8 cellular contexts compared by ENCODE assay signal in the genomic region with DNA sequence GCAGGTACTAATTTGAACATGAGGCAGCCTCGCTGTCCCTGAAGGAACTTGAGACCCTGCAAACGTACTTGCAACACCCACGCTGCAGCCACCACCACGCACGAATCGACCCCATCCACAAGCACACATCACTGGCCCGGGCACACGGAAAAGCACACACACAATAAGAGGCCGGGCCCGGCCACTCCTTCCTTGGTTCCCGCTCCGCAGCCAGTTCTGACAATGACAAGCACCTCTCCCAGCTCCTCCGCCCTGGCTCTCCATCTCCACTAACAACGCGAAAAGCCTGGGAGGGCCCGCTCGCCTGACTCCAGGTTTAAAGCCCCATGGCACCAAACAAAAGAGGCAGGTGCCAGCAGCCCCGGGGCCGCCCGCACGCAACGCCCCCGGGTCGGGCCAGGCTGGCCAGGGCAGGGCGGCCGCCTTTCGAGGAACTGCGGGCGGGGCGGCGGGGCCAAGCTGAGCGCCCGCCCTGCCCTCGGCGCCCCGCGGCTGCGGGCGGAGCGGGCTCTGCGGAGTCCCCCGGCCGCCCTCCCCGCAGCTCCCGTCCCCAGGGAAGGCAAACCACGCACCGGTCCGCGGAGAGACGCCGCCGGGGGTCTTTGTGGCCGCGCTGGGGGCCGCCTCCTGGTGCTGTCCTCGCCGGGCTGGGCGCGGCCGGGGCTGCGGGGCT. TPM values are rescaled to one million over a fixed set of nuclear protein-coding genes. Genes with fewer than 3 reads are reported as not detected.
A peak's percentile ranks its signal among the peaks of the same experiment; 100 is the strongest.
DNase-seq lines count a peak whose midpoint lies in the region; ATAC-seq and TF ChIP-seq lines count a peak whose summit lies in the region.

No MANE protein-coding gene starts in this region.

- no peak for TF ChIP-seq CTCF in left ventricle myocardium inferior (IDR thresholded peaks at IDR 0.05; ENCODE audit: borderline replicate concordance)

- CTCF ChIA-PET in HEK293T (lab: Yijun Ruan, JAX): no interaction called here
- CTCF ChIA-PET in activated naive CD4-positive, alpha-beta T cell treated with anti-CD3 and anti-CD28 coated beads for 36 hours (lab: Charles Lee): no interaction called here

- no peak for ATAC-seq in GM18505 (IDR thresholded peaks at IDR 0.05; ENCODE audit: unreplicated experiment)
- ATAC-seq in effector memory CD8-positive, alpha-beta T cell (replicated peaks): no peak

- H3K27ac ChIP-seq in left ventricle myocardium inferior (replicated peaks) (peak overlapping the region; percentile 75), skeletal muscle tissue (ENCODE audit: low read depth, low read length) (no peak overlapping the region)

- no peaks in the 10 kb centered on the region for H3K9me3 Mint-ChIP-seq in activated naive CD4-positive, alpha-beta T cell treated with anti-CD3 and anti-CD28 coated beads for 36 hours
- H3K9me3 Mint-ChIP-seq in effector memory CD8-positive, alpha-beta T cell: peaks cover 0 to 4% of the 10 kb centered on the region in 2 donors

- DNase-seq in HEK293T (ENCODE audit: extremely low spot score) (peak; percentile 37), SK-N-DZ (ENCODE audit: low spot score) (peak; percentile 63), left ventricle myocardium inferior (peak; percentile 30), putamen (ENCODE audit: low spot score) (no peak)
- no peak for DNase-seq in activated naive CD4-positive, alpha-beta T cell treated with anti-CD3 and anti-CD28 coated beads for 36 hours
- no peak for DNase-seq in effector memory CD8-positive, alpha-beta T cell

- H3K36me3 ChIP-seq in left ventricle myocardium inferior (no peaks in the 10 kb centered on the region), skeletal muscle tissue (ENCODE audit: control insufficient read depth in 3 of 3, insufficient read depth in 3 of 3, low read length in 3 of 3) (no peaks in the 10 kb centered on the region)

- H3K4me3 Mint-ChIP-seq in activated naive CD4-positive, alpha-beta T cell treated with anti-CD3 and anti-CD28 coated beads for 36 hours: no peak overlapping the region
- no peak overlapping the region for H3K4me3 Mint-ChIP-seq in effector memory CD8-positive, alpha-beta T cell

- intact Hi-C loops in left ventricle myocardium inferior (cut with micrococcal nuclease): no loop called here
- intact Hi-C loops in activated naive CD4-positive, alpha-beta T cell treated with anti-CD3 and anti-CD28 coated beads for 36 hours (cut with micrococcal nuclease): no loop called here

- H3K27me3 Mint-ChIP-seq in activated naive CD4-positive, alpha-beta T cell treated with anti-CD3 and anti-CD28 coated beads for 36 hours (ENCODE audit: low read depth): peaks cover 40% of the 10 kb centered on the region
- H3K27me3 Mint-ChIP-seq in effector memory CD8-positive, alpha-beta T cell: peaks cover 0 to 11% of the 10 kb centered on the region in 2 donors

- peak overlapping the region; percentile 0 to 46 (median 15) for H3K9ac ChIP-seq in skeletal muscle tissue (ENCODE audit: low read depth in 1 of 3, low read length in 3 of 3)

- POLR2A ChIA-PET in HEK293T (lab: Yijun Ruan, JAX): no interaction called here

- H3K4me1 ChIP-seq in left ventricle myocardium inferior (peaks cover 29% of the 10 kb centered on the region), skeletal muscle tissue (ENCODE audit: control insufficient read depth in 3 of 3, insufficient read depth in 3 of 3, low read length in 3 of 3) (peaks cover 5 to 14% (median 7%) of the 10 kb centered on the region in 3 donors)

- H3K36me3 Mint-ChIP-seq in activated naive CD4-positive, alpha-beta T cell treated with anti-CD3 and anti-CD28 coated beads for 36 hours (ENCODE audit: low read depth): no peaks in the 10 kb centered on the region
- no peaks in the 10 kb centered on the region for H3K36me3 Mint-ChIP-seq in effector memory CD8-positive, alpha-beta T cell (ENCODE audit: insufficient read depth)

- H3K4me3 ChIP-seq in left ventricle myocardium inferior: peak overlapping the region; percentile 69
- peak overlapping the region; percentile 56 to 69 (median 68) for H3K4me3 ChIP-seq in skeletal muscle tissue (ENCODE audit: low read length in 3 of 3)

- no peaks in the 10 kb centered on the region for H3K4me1 Mint-ChIP-seq in activated naive CD4-positive, alpha-beta T cell treated with anti-CD3 and anti-CD28 coated beads for 36 hours (ENCODE audit: low read depth)
- H3K4me1 Mint-ChIP-seq in effector memory CD8-positive, alpha-beta T cell (ENCODE audit: low read depth in 2 of 2): no peaks in the 10 kb centered on the region

- H3K9me3 ChIP-seq in left ventricle myocardium inferior (replicated peaks) (no peaks in the 10 kb centered on the region), skeletal muscle tissue (ENCODE audit: control insufficient read depth in 3 of 3, low read length in 3 of 3) (no peaks in the 10 kb centered on the region)

- H3K27me3 ChIP-seq in left ventricle myocardium inferior (ENCODE audit: low read depth): peaks cover 40% of the 10 kb centered on the region
- H3K27me3 ChIP-seq in skeletal muscle tissue (ENCODE audit: control insufficient read depth in 3 of 3, insufficient read depth in 3 of 3, low read length in 3 of 3): peaks cover 0 to 20% (median 7%) of the 10 kb centered on the region in 3 donors

- TF ChIP-seq POLR2A in GM18505 (IDR thresholded peaks at IDR 0.05; ENCODE audit: borderline replicate concordance, extremely low read depth, insufficient read depth, insufficient read length): no peak

- H3K27ac Mint-ChIP-seq in activated naive CD4-positive, alpha-beta T cell treated with anti-CD3 and anti-CD28 coated beads for 36 hours: no peak overlapping the region
- H3K27ac Mint-ChIP-seq in effector memory CD8-positive, alpha-beta T cell: no peak overlapping the region

TF ChIP-seq in HEK293T, 16 proteins besides CTCF, POLR2A, EP300 and RAD21:
- TF ChIP-seq FOXM1 (IDR thresholded peaks at IDR 0.05; ENCODE audit: borderline replicate concordance): no peak
- 0 out of 2 replicates have a peak, but pooled peaks have one; percentile 20 for TF ChIP-seq L3MBTL2 (conservative IDR thresholded peaks at IDR 0.05)
- no peak for TF ChIP-seq ZNF384 (IDR thresholded peaks at IDR 0.05)
- TF ChIP-seq LEF1 (IDR thresholded peaks at IDR 0.05; ENCODE audit: borderline replicate concordance): no peak

RNA-seq across cellular contexts. Expression of gene DCLK1, which starts 0.5 kb away (rescaled TPM):
- 16.0 and 18.2 TPM in 2 replicates for polyA plus RNA-seq in SK-N-DZ (2014; cell fraction: cytosol; rRNA removed)
- polyA plus RNA-seq in SK-N-DZ (2014; cell fraction: nucleus; rRNA removed): 11.5 and 12.3 TPM in 2 replicates
- 8.4 TPM for total RNA-seq in left ventricle myocardium inferior
- total RNA-seq in skeletal muscle tissue: 92.9 TPM
- total RNA-seq in activated naive CD4-positive, alpha-beta T cell treated with anti-CD3 and anti-CD28 coated beads for 36 hours: not detected

Comparison
In these comparisons a context has a peak if more than half of its experiments do, and no peak if none do; other contexts are left out.
1. DNase-seq: peak in HEK293T (single experiment), SK-N-DZ (single experiment) and left ventricle myocardium inferior (single experiment); none in putamen (single experiment), activated naive CD4-positive, alpha-beta T cell treated with anti-CD3 and anti-CD28 coated beads for 36 hours (single experiment) and effector memory CD8-positive, alpha-beta T cell (0 of 3).